8 cellular contexts compared by ENCODE assay signal in the genomic region with DNA sequence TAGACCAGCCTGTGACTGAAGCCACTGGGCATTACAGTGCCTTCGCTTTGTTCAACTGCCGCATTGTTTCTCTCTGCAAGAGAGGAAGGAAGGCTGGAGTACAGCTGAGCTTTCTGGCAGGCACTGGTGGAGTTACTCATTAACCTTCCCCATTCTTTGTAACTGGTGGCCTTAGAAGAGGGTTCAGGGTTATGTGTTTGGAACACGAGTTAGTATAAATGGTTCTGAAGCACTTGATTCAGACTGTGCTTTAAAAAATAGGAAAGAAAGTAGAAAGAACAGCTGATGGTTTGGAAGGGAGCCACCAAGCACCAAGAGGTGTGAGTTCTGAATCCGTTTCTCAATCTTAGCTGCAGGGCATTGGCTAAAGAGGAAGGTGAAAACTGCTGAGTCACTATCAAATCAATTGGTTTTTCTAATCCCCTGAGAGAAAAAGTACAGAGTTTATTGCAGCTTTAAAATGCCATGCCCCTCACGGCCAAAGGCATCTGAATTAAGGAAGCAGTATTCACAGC. TPM values are rescaled to one million over a fixed set of nuclear protein-coding genes. Genes with fewer than 3 reads are reported as not detected.
DNase-seq lines count a peak whose midpoint lies in the region; ATAC-seq and TF ChIP-seq lines count a peak whose summit lies in the region.

No MANE protein-coding gene starts in this region.

- no peaks in the 10 kb centered on the region for H3K27me3 ChIP-seq in NT2/D1 (ENCODE audit: insufficient read depth, insufficient read length)
- H3K27me3 ChIP-seq in lower lobe of right lung (ENCODE audit: low read depth): no peaks in the 10 kb centered on the region
- H3K27me3 ChIP-seq in upper lobe of left lung: no peaks in the 10 kb centered on the region

- H3K27ac Mint-ChIP-seq in dendritic cell treated with granulocyte-macrophage colony-stimulating factor and Interleukin-4, amounts not matched to agents 40 ng/mL and 50 ng/mL, for 4 days: peak overlapping the region; percentile 79

- TF ChIP-seq POLR2A in upper lobe of left lung (IDR thresholded peaks at IDR 0.05): no peak

- H3K9ac ChIP-seq in NT2/D1 (ENCODE audit: insufficient read length, low read depth): no peak overlapping the region

- no peak overlapping the region for H3K4me3 ChIP-seq in NT2/D1 (ENCODE audit: insufficient read length, low read depth)
- H3K4me3 ChIP-seq in lower lobe of right lung: peak overlapping the region; percentile 17
- peak overlapping the region in 1 of 4 donors; percentile 18 for H3K4me3 ChIP-seq in upper lobe of left lung

- peaks cover 2% of the 10 kb centered on the region for H3K4me1 ChIP-seq in NT2/D1 (ENCODE audit: insufficient read depth, insufficient read length)
- peaks cover 18% of the 10 kb centered on the region for H3K4me1 ChIP-seq in lower lobe of right lung
- H3K4me1 ChIP-seq in upper lobe of left lung: peaks cover 9 to 18% (median 14%) of the 10 kb centered on the region in 4 donors

- no peaks in the 10 kb centered on the region for H3K9me3 Mint-ChIP-seq in dendritic cell treated with granulocyte-macrophage colony-stimulating factor and Interleukin-4, amounts not matched to agents 40 ng/mL and 50 ng/mL, for 4 days

- H3K36me3 Mint-ChIP-seq in dendritic cell treated with granulocyte-macrophage colony-stimulating factor and Interleukin-4, amounts not matched to agents 40 ng/mL and 50 ng/mL, for 4 days (ENCODE audit: low read depth): no peaks in the 10 kb centered on the region

- WGBS in upper lobe of left lung, 2 donors: 3 to 4% methylated on average over 5 of the region's 5 CpGs

- intact Hi-C loops in dendritic cell treated with granulocyte-macrophage colony-stimulating factor and Interleukin-4, amounts not matched to agents 40 ng/mL and 50 ng/mL, for 4 days (cut with micrococcal nuclease): loop anchor here (5.0 kb wide), 1 partner anchor 81 kb away; the partner anchor contains the start of gene NDUFB4
- intact Hi-C loops in lower lobe of right lung (cut with DNase I): no loop called here

- peak overlapping the region; percentile 65 for H3K27ac ChIP-seq in lower lobe of right lung
- peak overlapping the region; percentile 42 to 68 (median 49) for H3K27ac ChIP-seq in upper lobe of left lung

- peak; percentile 22 for DNase-seq in NT2/D1 (ENCODE audit: low read depth, low spot score)
- no peak for DNase-seq in lower lobe of right lung
- peak in 1 of 2 donors; percentile 69 for DNase-seq in upper lobe of left lung
- DNase-seq in NCI-H2081 treated with DMSO at 0.1 percent for 48 hours (lab: John Stamatoyannopoulos, UW): no peak
- DNase-seq in NCI-H510A treated with DMSO at 0.1 percent for 48 hours (lab: John Stamatoyannopoulos, UW): no peak

- no peaks in the 10 kb centered on the region for H3K27me3 Mint-ChIP-seq in dendritic cell treated with granulocyte-macrophage colony-stimulating factor and Interleukin-4, amounts not matched to agents 40 ng/mL and 50 ng/mL, for 4 days

- no peak for TF ChIP-seq EP300 in upper lobe of left lung (IDR thresholded peaks at IDR 0.05)

- H3K9me3 ChIP-seq in NT2/D1 (ENCODE audit: insufficient read depth, low read length): 0 out of 2 replicates have a peak, but pooled peaks cover 7% of the 10 kb centered on the region
- no peaks in the 10 kb centered on the region for H3K9me3 ChIP-seq in lower lobe of right lung
- no peaks in the 10 kb centered on the region for H3K9me3 ChIP-seq in upper lobe of left lung

- ATAC-seq in GM18873 (IDR thresholded peaks at IDR 0.05; ENCODE audit: low FRiP score, unreplicated experiment): peak; percentile 96
- peak; percentile 90 for ATAC-seq in HG02981 (IDR thresholded peaks at IDR 0.05; ENCODE audit: unreplicated experiment)
- peak; percentile 89 to 92 for ATAC-seq in lower lobe of right lung
- peak; percentile 78 to 85 for ATAC-seq in upper lobe of left lung (ENCODE audit: low FRiP score in 2 of 2)

- H3K4me3 Mint-ChIP-seq in dendritic cell treated with granulocyte-macrophage colony-stimulating factor and Interleukin-4, amounts not matched to agents 40 ng/mL and 50 ng/mL, for 4 days: peak overlapping the region; percentile 42

- peaks cover 36% of the 10 kb centered on the region for H3K4me1 Mint-ChIP-seq in dendritic cell treated with granulocyte-macrophage colony-stimulating factor and Interleukin-4, amounts not matched to agents 40 ng/mL and 50 ng/mL, for 4 days (ENCODE audit: low read depth)

- no peaks in the 10 kb centered on the region for H3K36me3 ChIP-seq in NT2/D1 (ENCODE audit: insufficient read depth, insufficient read length, low read length)
- no peaks in the 10 kb centered on the region for H3K36me3 ChIP-seq in lower lobe of right lung
- H3K36me3 ChIP-seq in upper lobe of left lung: no peaks in the 10 kb centered on the region

- TF ChIP-seq CTCF in lower lobe of right lung (IDR thresholded peaks at IDR 0.05): no peak
- TF ChIP-seq CTCF in upper lobe of left lung (IDR thresholded peaks at IDR 0.05): no peak

RNA-seq across cellular contexts. Expression of gene HGD, which starts 3.7 kb away (rescaled TPM):
- total RNA-seq in lower lobe of right lung (1.7 TPM), upper lobe of left lung (10 to 100 TPM in 2 of 6 donors, 1 to 10 TPM in 3, under 1 TPM in 1; 0.89 to 45.1 (median 2.6) TPM)
